ENCODE assay signal across 1 cellular context in the genomic region with DNA sequence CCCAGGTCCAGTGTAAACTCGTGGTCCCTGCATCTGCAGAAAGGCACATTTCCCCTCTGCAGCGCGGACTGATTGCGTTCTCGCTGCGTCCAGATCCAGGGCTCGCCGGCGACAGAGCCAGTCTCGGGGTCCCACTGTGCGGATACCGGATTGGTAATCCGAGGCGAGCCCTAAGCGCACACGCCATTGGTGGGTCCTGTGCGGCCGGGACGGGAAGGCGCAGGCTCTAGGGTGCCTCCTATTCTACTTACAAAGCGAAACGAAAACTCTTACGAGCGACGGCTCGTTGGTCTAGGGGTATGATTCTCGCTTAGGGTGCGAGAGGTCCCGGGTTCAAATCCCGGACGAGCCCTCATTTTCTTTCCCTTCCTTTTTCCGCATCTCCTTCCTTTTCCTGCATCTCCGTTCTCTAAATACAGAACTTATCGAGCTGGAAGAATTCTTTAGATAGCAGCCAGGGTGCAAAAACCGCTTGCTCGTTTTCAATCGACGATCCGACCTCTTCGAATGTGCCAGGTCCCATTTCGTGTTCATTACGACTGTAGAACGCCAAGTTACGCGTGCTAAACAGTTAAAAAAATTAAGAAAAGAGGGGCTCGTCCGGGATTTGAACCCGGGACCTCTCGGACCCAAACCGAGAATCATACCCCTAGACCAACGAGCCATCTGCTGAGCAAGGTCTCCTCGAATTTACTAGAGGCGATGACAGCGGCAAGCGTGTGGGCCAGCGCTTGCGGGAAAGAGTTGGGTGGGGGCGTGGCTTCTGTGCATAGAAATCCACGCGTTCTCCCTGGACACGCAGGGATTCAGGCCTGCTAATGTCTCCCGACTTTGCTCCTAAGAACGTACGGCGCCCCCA.
TF ChIP-seq lines count a peak whose summit lies in the region.

No MANE protein-coding gene starts in this region.

TF ChIP-seq in HepG2, 621 proteins besides CTCF, POLR2A, EP300 and RAD21 (continued from another document and continues in another):
- TF ChIP-seq TIGD3 (CRISPR knock-in tag; IDR thresholded peaks at IDR 0.05; ENCODE audit: borderline replicate concordance) = 0 out of 2 replicates have a peak, but pooled peaks have one; percentile 43
- no peak for TF ChIP-seq FIP1L1 (IDR thresholded peaks at IDR 0.05; ENCODE audit: borderline replicate concordance, insufficient read depth, low read depth, low read length)
- TF ChIP-seq, protein P1, sequence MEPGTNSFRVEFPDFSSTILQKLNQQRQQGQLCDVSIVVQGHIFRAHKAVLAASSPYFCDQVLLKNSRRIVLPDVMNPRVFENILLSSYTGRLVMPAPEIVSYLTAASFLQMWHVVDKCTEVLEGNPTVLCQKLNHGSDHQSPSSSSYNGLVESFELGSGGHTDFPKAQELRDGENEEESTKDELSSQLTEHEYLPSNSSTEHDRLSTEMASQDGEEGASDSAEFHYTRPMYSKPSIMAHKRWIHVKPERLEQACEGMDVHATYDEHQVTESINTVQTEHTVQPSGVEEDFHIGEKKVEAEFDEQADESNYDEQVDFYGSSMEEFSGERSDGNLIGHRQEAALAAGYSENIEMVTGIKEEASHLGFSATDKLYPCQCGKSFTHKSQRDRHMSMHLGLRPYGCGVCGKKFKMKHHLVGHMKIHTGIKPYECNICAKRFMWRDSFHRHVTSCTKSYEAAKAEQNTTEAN (CRISPR knock-in tag; conservative IDR thresholded peaks at IDR 0.05) = no peak
- TF ChIP-seq ZNF749 (CRISPR knock-in tag; IDR thresholded peaks at IDR 0.05; ENCODE audit: borderline replicate concordance) = no peak; the same call in 1 of the 2 replicates
- peak; percentile 73 for TF ChIP-seq NFYC (CRISPR knock-in tag; IDR thresholded peaks at IDR 0.05)
- TF ChIP-seq, protein P2, sequence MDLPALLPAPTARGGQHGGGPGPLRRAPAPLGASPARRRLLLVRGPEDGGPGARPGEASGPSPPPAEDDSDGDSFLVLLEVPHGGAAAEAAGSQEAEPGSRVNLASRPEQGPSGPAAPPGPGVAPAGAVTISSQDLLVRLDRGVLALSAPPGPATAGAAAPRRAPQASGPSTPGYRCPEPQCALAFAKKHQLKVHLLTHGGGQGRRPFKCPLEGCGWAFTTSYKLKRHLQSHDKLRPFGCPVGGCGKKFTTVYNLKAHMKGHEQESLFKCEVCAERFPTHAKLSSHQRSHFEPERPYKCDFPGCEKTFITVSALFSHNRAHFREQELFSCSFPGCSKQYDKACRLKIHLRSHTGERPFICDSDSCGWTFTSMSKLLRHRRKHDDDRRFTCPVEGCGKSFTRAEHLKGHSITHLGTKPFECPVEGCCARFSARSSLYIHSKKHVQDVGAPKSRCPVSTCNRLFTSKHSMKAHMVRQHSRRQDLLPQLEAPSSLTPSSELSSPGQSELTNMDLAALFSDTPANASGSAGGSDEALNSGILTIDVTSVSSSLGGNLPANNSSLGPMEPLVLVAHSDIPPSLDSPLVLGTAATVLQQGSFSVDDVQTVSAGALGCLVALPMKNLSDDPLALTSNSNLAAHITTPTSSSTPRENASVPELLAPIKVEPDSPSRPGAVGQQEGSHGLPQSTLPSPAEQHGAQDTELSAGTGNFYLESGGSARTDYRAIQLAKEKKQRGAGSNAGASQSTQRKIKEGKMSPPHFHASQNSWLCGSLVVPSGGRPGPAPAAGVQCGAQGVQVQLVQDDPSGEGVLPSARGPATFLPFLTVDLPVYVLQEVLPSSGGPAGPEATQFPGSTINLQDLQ (CRISPR knock-in tag; IDR thresholded peaks at IDR 0.05) = no peak
- TF ChIP-seq, protein P3, sequence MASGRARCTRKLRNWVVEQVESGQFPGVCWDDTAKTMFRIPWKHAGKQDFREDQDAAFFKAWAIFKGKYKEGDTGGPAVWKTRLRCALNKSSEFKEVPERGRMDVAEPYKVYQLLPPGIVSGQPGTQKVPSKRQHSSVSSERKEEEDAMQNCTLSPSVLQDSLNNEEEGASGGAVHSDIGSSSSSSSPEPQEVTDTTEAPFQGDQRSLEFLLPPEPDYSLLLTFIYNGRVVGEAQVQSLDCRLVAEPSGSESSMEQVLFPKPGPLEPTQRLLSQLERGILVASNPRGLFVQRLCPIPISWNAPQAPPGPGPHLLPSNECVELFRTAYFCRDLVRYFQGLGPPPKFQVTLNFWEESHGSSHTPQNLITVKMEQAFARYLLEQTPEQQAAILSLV (CRISPR knock-in tag; IDR thresholded peaks at IDR 0.05; ENCODE audit: borderline replicate concordance) = 0 out of 2 replicates have a peak, but pooled peaks have one; percentile 62
- no peak for TF ChIP-seq ZIK1 (CRISPR knock-in tag; IDR thresholded peaks at IDR 0.05; ENCODE audit: borderline replicate concordance, low read depth)
- TF ChIP-seq, protein P4, sequence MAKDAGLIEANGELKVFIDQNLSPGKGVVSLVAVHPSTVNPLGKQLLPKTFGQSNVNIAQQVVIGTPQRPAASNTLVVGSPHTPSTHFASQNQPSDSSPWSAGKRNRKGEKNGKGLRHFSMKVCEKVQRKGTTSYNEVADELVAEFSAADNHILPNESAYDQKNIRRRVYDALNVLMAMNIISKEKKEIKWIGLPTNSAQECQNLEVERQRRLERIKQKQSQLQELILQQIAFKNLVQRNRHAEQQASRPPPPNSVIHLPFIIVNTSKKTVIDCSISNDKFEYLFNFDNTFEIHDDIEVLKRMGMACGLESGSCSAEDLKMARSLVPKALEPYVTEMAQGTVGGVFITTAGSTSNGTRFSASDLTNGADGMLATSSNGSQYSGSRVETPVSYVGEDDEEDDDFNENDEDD (CRISPR knock-in tag; IDR thresholded peaks at IDR 0.05; ENCODE audit: borderline replicate concordance) = peak; percentile 6; the same call in 1 of the 2 replicates
- TF ChIP-seq ZSCAN9 (CRISPR knock-in tag; IDR thresholded peaks at IDR 0.05; ENCODE audit: borderline replicate concordance) = no peak; the same call in 1 of the 2 replicates
- no peak for TF ChIP-seq ZNF263 (CRISPR knock-in tag; IDR thresholded peaks at IDR 0.05)
- TF ChIP-seq, protein P5, sequence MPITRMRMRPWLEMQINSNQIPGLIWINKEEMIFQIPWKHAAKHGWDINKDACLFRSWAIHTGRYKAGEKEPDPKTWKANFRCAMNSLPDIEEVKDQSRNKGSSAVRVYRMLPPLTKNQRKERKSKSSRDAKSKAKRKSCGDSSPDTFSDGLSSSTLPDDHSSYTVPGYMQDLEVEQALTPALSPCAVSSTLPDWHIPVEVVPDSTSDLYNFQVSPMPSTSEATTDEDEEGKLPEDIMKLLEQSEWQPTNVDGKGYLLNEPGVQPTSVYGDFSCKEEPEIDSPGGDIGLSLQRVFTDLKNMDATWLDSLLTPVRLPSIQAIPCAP (CRISPR knock-in tag; IDR thresholded peaks at IDR 0.05; ENCODE audit: low read depth) = no peak
- no peak for TF ChIP-seq NCOA5 (CRISPR knock-in tag; IDR thresholded peaks at IDR 0.05)
- no peak for TF ChIP-seq GLI4 (CRISPR knock-in tag; IDR thresholded peaks at IDR 0.05; ENCODE audit: borderline replicate concordance)
- TF ChIP-seq CAMTA2 (CRISPR knock-in tag; IDR thresholded peaks at IDR 0.05; ENCODE audit: borderline replicate concordance) = no peak
- peak; percentile 29; the same call in 1 of the 2 replicates for TF ChIP-seq ZNF281 (CRISPR knock-in tag; IDR thresholded peaks at IDR 0.05; ENCODE audit: borderline replicate concordance)
- TF ChIP-seq, protein P6, sequence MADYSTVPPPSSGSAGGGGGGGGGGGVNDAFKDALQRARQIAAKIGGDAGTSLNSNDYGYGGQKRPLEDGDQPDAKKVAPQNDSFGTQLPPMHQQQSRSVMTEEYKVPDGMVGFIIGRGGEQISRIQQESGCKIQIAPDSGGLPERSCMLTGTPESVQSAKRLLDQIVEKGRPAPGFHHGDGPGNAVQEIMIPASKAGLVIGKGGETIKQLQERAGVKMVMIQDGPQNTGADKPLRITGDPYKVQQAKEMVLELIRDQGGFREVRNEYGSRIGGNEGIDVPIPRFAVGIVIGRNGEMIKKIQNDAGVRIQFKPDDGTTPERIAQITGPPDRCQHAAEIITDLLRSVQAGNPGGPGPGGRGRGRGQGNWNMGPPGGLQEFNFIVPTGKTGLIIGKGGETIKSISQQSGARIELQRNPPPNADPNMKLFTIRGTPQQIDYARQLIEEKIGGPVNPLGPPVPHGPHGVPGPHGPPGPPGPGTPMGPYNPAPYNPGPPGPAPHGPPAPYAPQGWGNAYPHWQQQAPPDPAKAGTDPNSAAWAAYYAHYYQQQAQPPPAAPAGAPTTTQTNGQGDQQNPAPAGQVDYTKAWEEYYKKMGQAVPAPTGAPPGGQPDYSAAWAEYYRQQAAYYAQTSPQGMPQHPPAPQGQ (CRISPR knock-in tag; IDR thresholded peaks at IDR 0.05; ENCODE audit: borderline replicate concordance) = no peak
- TF ChIP-seq YY1 (IDR thresholded peaks at IDR 0.05; ENCODE audit: insufficient read depth, insufficient replicate concordance, low read depth, low read length) = peak; percentile 60
- peak; percentile 21; the same call in 1 of the 2 replicates for TF ChIP-seq THAP7 (CRISPR knock-in tag; IDR thresholded peaks at IDR 0.05)
- no peak for TF ChIP-seq MTA3 (CRISPR knock-in tag; IDR thresholded peaks at IDR 0.05)
- peak; percentile 32; the same call in 1 of the 2 replicates for TF ChIP-seq MEF2D (CRISPR knock-in tag; IDR thresholded peaks at IDR 0.05)
- TF ChIP-seq ZFP36L2 (CRISPR knock-in tag; IDR thresholded peaks at IDR 0.05) = no peak
- TF ChIP-seq ZNF7 (CRISPR knock-in tag; IDR thresholded peaks at IDR 0.05) = 0 out of 2 replicates have a peak, but pooled peaks have one; percentile 15
- TF ChIP-seq ARNTL (CRISPR knock-in tag; IDR thresholded peaks at IDR 0.05) = 0 out of 2 replicates have a peak, but pooled peaks have one; percentile 14
- TF ChIP-seq TBX2 (CRISPR knock-in tag; IDR thresholded peaks at IDR 0.05; ENCODE audit: borderline replicate concordance) = no peak; the same call in 1 of the 2 replicates
- TF ChIP-seq ZNF782 (CRISPR knock-in tag; IDR thresholded peaks at IDR 0.05; ENCODE audit: borderline replicate concordance) = no peak
- TF ChIP-seq, protein P7, sequence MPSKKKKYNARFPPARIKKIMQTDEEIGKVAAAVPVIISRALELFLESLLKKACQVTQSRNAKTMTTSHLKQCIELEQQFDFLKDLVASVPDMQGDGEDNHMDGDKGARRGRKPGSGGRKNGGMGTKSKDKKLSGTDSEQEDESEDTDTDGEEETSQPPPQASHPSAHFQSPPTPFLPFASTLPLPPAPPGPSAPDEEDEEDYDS (CRISPR knock-in tag; IDR thresholded peaks at IDR 0.05) = no peak
- TF ChIP-seq SMARCC2 (IDR thresholded peaks at IDR 0.05) = no peak
- no peak for TF ChIP-seq ZBTB49 (CRISPR knock-in tag; IDR thresholded peaks at IDR 0.05; ENCODE audit: borderline replicate concordance)
- no peak for TF ChIP-seq ZSCAN25 (CRISPR knock-in tag; IDR thresholded peaks at IDR 0.05)
- no peak for TF ChIP-seq ATF2 (CRISPR knock-in tag; IDR thresholded peaks at IDR 0.05)
- 0 out of 2 replicates have a peak, but pooled peaks have one; percentile 45 for TF ChIP-seq ZMYM3 (CRISPR knock-in tag; IDR thresholded peaks at IDR 0.05)
- TF ChIP-seq PCBP1 (IDR thresholded peaks at IDR 0.05; ENCODE audit: borderline replicate concordance, low read depth, low read length) = no peak
